In the genomic region with DNA sequence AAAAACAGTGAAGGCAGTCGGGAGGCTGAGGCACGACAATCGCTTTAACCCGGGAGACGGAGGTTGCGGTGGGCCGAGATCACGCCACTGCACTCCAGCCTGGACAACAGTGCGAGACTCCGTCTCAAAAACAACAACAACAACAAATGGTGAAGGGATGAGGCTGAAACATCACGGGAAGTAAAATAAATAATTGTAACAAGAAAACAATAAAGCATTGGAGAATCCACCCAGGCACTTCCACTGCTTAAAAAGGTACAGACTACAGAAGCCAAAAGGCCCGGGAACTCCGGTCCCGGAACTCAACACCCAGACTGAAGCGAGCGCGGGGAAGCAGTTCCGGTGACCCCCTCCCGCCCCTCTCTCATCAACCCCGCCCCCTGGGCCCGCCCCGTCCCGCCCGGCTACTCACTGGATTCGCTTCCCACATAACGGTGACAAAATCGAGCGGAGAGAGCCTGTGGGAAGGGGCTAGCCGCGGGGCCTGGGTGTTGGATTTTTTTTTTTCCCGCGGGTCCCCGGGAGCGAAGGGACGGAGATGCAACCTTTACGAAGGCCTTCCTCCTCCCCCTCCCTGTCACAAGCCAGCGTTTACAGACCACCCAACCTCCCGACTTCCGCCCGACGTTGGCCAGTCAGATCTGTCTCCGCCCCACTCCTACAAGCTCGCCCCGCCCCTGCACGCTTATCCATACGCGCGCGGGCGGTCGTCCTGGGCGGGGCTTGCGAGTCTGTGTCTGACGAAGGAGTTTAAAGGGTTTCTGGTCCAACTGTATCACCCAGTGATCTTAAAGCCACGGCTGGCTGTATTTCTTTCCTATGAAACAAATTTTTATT, we compare ENCODE assay signal across 1 cellular context.
TF ChIP-seq lines count a peak whose summit lies in the region.

A gene with protein sequence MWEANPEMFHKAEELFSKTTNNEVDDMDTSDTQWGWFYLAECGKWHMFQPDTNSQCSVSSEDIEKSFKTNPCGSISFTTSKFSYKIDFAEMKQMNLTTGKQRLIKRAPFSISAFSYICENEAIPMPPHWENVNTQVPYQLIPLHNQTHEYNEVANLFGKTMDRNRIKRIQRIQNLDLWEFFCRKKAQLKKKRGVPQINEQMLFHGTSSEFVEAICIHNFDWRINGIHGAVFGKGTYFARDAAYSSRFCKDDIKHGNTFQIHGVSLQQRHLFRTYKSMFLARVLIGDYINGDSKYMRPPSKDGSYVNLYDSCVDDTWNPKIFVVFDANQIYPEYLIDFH (minus strand): TSS at position 600 of the 837 bp plus-strand sequence. CDS start 170 bp downstream, at position 430.

TF ChIP-seq in GM23338, 12 proteins besides CTCF, POLR2A, EP300 and RAD21:
- TF ChIP-seq ZNF331 (CRISPR knock-in tag; IDR thresholded peaks at IDR 0.05; ENCODE audit: low read depth) (no peak), EZH2phosphoT487 (IDR thresholded peaks at IDR 0.05; ENCODE audit: unreplicated experiment) (no peak), POLR2AphosphoS5 (IDR thresholded peaks at IDR 0.05; ENCODE audit: low read depth) (peak; percentile 59; the same call in 1 of the 2 replicates), CREB1 (CRISPR knock-in tag; IDR thresholded peaks at IDR 0.05; ENCODE audit: low read depth) (peak; percentile 63; the same call in 1 of the 2 replicates)
